1 cellular context compared by ENCODE assay signal in the genomic region with DNA sequence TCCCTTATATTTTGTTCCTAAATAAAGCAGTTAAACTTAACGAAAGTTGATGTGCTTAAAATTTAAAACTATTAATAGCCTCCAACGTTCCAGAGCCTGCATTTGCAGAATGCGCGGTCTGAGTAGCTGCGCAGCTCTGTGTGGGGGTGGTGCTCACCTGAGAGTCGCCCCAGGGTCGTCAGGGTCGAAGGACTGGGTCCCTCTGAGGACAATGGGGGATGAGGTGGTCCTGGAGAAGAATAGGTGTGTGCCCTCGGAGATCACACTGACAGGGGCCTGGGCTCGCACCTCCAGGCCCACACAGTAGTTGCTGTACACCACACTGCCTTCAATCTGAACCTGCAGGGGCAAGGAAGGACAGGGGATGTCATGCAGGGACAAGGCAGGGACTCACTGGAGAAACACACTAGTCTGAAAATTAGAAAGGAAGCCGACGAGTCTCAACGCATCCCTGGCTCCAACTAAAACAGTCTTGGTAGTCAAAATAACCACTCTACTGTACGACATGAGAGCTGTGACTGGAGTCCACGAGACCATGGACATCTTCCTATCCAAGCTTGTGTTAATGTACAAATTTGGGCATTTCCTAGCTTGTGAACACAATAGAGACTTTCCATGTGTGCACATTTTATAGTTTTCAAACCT.
TF ChIP-seq lines count a peak whose summit lies in the region.

No MANE protein-coding gene starts in this region.

TF ChIP-seq in A549, 52 proteins besides CTCF, POLR2A, EP300 and RAD21:
- no peak for TF ChIP-seq HEYL (CRISPR knock-in tag; IDR thresholded peaks at IDR 0.05)
